Comparison of ENCODE assay signal across 8 cellular contexts in genomic region chr14:56491299-56492285, GRCh38.
DNase-seq lines count a peak whose midpoint lies in the region; ATAC-seq and TF ChIP-seq lines count a peak whose summit lies in the region.

No MANE protein-coding gene starts in this region.

- intact Hi-C loops in prostate gland (cut with DNase I): loop anchor here (5.0 kb wide), 1 partner anchor 821 kb away; no protein-coding TSS in a partner anchor

- peak; percentile 34 for DNase-seq in AG10803 (ENCODE audit: low read depth)
- DNase-seq in GM13976 (ENCODE audit: low spot score): no peak
- DNase-seq in NCI-H510A (lab: John Stamatoyannopoulos, UW): peak; percentile 41
- DNase-seq in activated T-cell treated with anti-CD3 and anti-CD28 coated beads for 24 hours (ENCODE audit: low read depth): peak; percentile 14
- peak; percentile 14 for DNase-seq in germinal center (ENCODE audit: low spot score)
- peak; percentile 19 for DNase-seq in prostate gland (ENCODE audit: low spot score)
- no peak for DNase-seq in GM19240 (ENCODE audit: insufficient read length, low spot score)

- in situ Hi-C loops in GM13976 (cut with MboI; ENCODE audit: low sequenced_read_pairs, unreplicated experiment): loop anchor here (25.0 kb wide), 1 partner anchor 821 kb away; no protein-coding TSS in a partner anchor

- no peaks in the 10 kb centered on the region for H3K27me3 ChIP-seq in prostate gland (replicated peaks; ENCODE audit: insufficient read depth)

- no peaks in the 10 kb centered on the region for H3K4me1 ChIP-seq in prostate gland (replicated peaks)

- no peak overlapping the region for H3K4me3 ChIP-seq in AG10803 (ENCODE audit: low read length)
- H3K4me3 ChIP-seq in prostate gland: no peak overlapping the region

- no peak overlapping the region for H3K27ac ChIP-seq in prostate gland

- no peaks in the 10 kb centered on the region for H3K36me3 ChIP-seq in prostate gland

- no peaks in the 10 kb centered on the region for H3K9me3 ChIP-seq in prostate gland

- peak; percentile 87 for TF ChIP-seq CTCF in AG10803 (conservative IDR thresholded peaks at IDR 0.05; ENCODE audit: low read length)
- peak; percentile 58 for TF ChIP-seq CTCF in GM13976 (IDR thresholded peaks at IDR 0.05; ENCODE audit: borderline replicate concordance, control extremely low read depth, extremely low read depth, insufficient read depth, missing control alignments)
- TF ChIP-seq CTCF in prostate gland (IDR thresholded peaks at IDR 0.05): peak in 3 of 4 experiments; percentile 39 to 56 (median 51)

- no peak for TF ChIP-seq POLR2A in prostate gland (IDR thresholded peaks at IDR 0.05)

- 33% methylated on average over 10 of the region's 10 CpGs for WGBS in prostate gland

- peak; percentile 69 for ATAC-seq in HG03432 (IDR thresholded peaks at IDR 0.05; ENCODE audit: unreplicated experiment)

Comparison
In these comparisons a context has a peak if more than half of its experiments do, and no peak if none do; other contexts are left out.
1. DNase-seq: peak in AG10803 (single experiment), NCI-H510A (single experiment), activated T-cell treated with anti-CD3 and anti-CD28 coated beads for 24 hours (single experiment), germinal center (single experiment) and prostate gland (single experiment); none in GM13976 (single experiment) and GM19240 (single experiment).
2. Peak in every context shown above with its lines, with median percentiles within 50 percentile points of each other: CTCF ChIP-seq.